Comparison of ENCODE assay signal across 15 cellular contexts in the genomic region with DNA sequence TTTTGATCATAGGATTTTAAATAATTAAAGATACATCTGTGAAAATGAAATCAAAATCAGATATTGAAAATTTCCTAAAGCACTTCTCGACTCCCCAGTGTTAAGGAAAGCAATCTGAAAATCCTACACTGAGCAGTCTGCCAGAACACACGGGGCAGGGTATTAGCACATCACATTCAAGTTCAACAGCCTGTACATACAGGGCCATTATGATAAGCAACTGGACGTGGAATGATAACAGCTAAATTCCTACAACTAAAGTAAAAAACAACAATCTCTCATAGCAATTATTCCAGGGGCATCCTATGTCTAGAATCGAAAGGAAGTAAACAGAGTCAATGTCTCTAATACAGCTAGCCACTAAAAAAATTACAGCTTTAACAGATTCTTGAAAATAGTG.
"Had no signal": no experiment of that assay in that cellular context is flagged by ENCODE, and none has a peak within 500 bp of the region (broad histone marks: within the 10 kb centered on the region; RNA-seq: fewer than 3 reads in every experiment).

No MANE protein-coding gene starts in this region.

- H3K27me3 ChIP-seq: right atrium auricular region, transverse colon, vagina had no signal

- H3K36me3 ChIP-seq: right atrium auricular region, transverse colon, vagina had no signal

- ATAC-seq: activated CD4-positive, alpha-beta T cell treated with anti-CD3 and anti-CD28 coated beads for 36 hours; stimulated activated naive CD8-positive, alpha-beta T cell treated with anti-CD3 and anti-CD28 coated beads, Interleukin-15, Interleukin-2, amounts not matched to agents 100 U/mL and 50 U/mL, for 24 hours had no signal

- H3K27ac ChIP-seq: right atrium auricular region, transverse colon, vagina had no signal

- H3K4me3 ChIP-seq: lung, right atrium auricular region, transverse colon, vagina had no signal

- DNase-seq: activated CD4-positive, alpha-beta T cell treated with anti-CD3 and anti-CD28 coated beads for 36 hours; activated CD4-positive, alpha-beta T cell treated with anti-CD3 and anti-CD28 coated beads, Interleukin-2, amount 50 U/mL, for 48 hours; activated gamma-delta T cell; caudate nucleus; hippocampal formation; islet precursor cell; midbrain; occipital lobe; stimulated activated naive CD8-positive, alpha-beta T cell treated with anti-CD3 and anti-CD28 coated beads, Interleukin-15, Interleukin-2, amounts not matched to agents 100 U/mL and 50 U/mL, for 24 hours; substantia nigra; T1000; transverse colon had no signal

- H3K4me1 ChIP-seq: right atrium auricular region, vagina had no signal

- H3K9me3 ChIP-seq: right atrium auricular region, transverse colon, vagina had no signal
